In the genomic region with DNA sequence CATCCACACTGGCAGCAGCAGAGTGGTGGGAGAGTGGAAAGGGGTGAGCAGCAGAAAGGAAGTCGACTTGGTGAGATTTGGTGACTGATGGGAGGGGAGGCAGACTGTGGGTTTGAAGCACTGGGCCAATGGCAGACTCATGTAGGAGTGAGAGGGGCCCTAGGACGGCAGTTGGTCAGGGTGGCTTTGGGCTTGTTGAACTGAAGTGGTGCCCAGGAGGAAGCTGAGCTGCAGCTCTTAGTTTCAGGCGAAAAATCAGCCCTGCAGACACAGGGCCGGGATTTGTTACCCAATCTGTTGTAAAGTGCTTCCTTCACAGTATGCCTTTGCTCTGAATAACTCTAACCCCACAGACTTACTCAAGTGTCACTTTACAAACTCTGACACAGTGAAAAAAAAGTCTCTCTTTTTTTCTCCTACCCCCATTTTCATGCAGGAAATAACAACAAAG, we compare ENCODE assay signal across 16 cellular contexts.
DNase-seq lines count a peak whose midpoint lies in the region; ATAC-seq, FAIRE-seq and TF ChIP-seq lines count a peak whose summit lies in the region.
"Had no signal": no experiment of that assay in that cellular context is flagged by ENCODE, and none has a peak within 500 bp of the region (broad histone marks: within the 10 kb centered on the region; RNA-seq: fewer than 3 reads in every experiment).

No MANE protein-coding gene starts in this region.

- no peak overlapping the region for H3K4me3 Mint-ChIP-seq in activated CD8-positive, alpha-beta T cell treated with anti-CD3 and anti-CD28 coated beads, Interleukin-2, amount 10 ng/mL, durations not matched to agents 7 days and 5 days
- H3K4me3 Mint-ChIP-seq: activated naive CD4-positive, alpha-beta T cell treated with anti-CD3 and anti-CD28 coated beads for 36 hours; T-cell had no signal

- no peak for TF ChIP-seq RAD21 in A549 (conservative IDR thresholded peaks at IDR 0.05 in 1 of 2, IDR thresholded peaks at IDR 0.05 in 1 of 2)

- H3K27me3 Mint-ChIP-seq in activated CD8-positive, alpha-beta T cell treated with anti-CD3 and anti-CD28 coated beads, Interleukin-2, amount 10 ng/mL, durations not matched to agents 7 days and 5 days (ENCODE audit: low read depth): no peaks in the 10 kb centered on the region

- POLR2A ChIA-PET in A549 (lab: Yijun Ruan, JAX): no interaction called here
- POLR2A ChIA-PET in activated CD8-positive, alpha-beta T cell treated with anti-CD3 and anti-CD28 coated beads, Interleukin-2, amount 10 ng/mL, durations not matched to agents 7 days and 5 days (lab: Charles Lee): no interaction called here

- H3K4me1 Mint-ChIP-seq in activated CD8-positive, alpha-beta T cell treated with anti-CD3 and anti-CD28 coated beads, Interleukin-2, amount 10 ng/mL, durations not matched to agents 7 days and 5 days (ENCODE audit: low read depth): peaks cover 8% of the 10 kb centered on the region

- H3K36me3 Mint-ChIP-seq in activated CD8-positive, alpha-beta T cell treated with anti-CD3 and anti-CD28 coated beads, Interleukin-2, amount 10 ng/mL, durations not matched to agents 7 days and 5 days (ENCODE audit: low read depth): no peaks in the 10 kb centered on the region
- H3K36me3 Mint-ChIP-seq: T-cell had no signal

- H3K9me3 Mint-ChIP-seq in activated CD8-positive, alpha-beta T cell treated with anti-CD3 and anti-CD28 coated beads, Interleukin-2, amount 10 ng/mL, durations not matched to agents 7 days and 5 days (ENCODE audit: insufficient read depth): no peaks in the 10 kb centered on the region
- H3K9me3 Mint-ChIP-seq: activated naive CD4-positive, alpha-beta T cell treated with anti-CD3 and anti-CD28 coated beads for 36 hours; T-cell had no signal

- peak in 1 of 2 experiments; percentile 3 for DNase-seq in A549 (ENCODE audit: low read depth in 1 of 2, low spot score in 1 of 2)
- DNase-seq in amniotic epithelial cell (ENCODE audit: low read depth): peak; percentile 42
- DNase-seq in activated CD8-positive, alpha-beta T cell treated with anti-CD3 and anti-CD28 coated beads, Interleukin-2, amount 10 ng/mL, durations not matched to agents 7 days and 5 days: no peak
- no peak for DNase-seq in NCI-H345 (lab: John Stamatoyannopoulos, UW)
- DNase-seq in SHP77 (lab: John Stamatoyannopoulos, UW): no peak
- DNase-seq: activated naive CD4-positive, alpha-beta T cell treated with anti-CD3 and anti-CD28 coated beads for 36 hours; AML-193; heart right ventricle; MG63; NCI-H82; T-cell had no signal

- peak overlapping the region; percentile 74 to 89 for H3K27ac ChIP-seq in A549
- peak overlapping the region; percentile 13 for H3K27ac ChIP-seq in HUES48 (ENCODE audit: low read depth, low read length)
- H3K27ac ChIP-seq in mucosa of rectum (ENCODE audit: low read depth in 2 of 2, low read length in 2 of 2): peak overlapping the region; percentile 14 to 57
- H3K27ac ChIP-seq: heart right ventricle had no signal

- peak; percentile 58 to 59 for ATAC-seq in A549
- ATAC-seq in activated CD8-positive, alpha-beta T cell treated with anti-CD3 and anti-CD28 coated beads, Interleukin-2, amount 10 ng/mL, durations not matched to agents 7 days and 5 days: no peak
- no peak for ATAC-seq in HG02973 (IDR thresholded peaks at IDR 0.05; ENCODE audit: unreplicated experiment)
- ATAC-seq: T-cell had no signal

- peak overlapping the region; percentile 74 for H3K4me2 ChIP-seq in A549

- H3K27me3 ChIP-seq in HUES48 (ENCODE audit: control insufficient read depth, insufficient read depth, low read length) (no peaks in the 10 kb centered on the region), mucosa of rectum (ENCODE audit: control insufficient read depth in 2 of 2, insufficient read depth in 2 of 2, low read length in 2 of 2) (no peaks in the 10 kb centered on the region)
- H3K27me3 ChIP-seq: heart right ventricle, MG63 had no signal

- TF ChIP-seq CTCF in A549 (IDR thresholded peaks at IDR 0.05): no peak

- H3K9ac ChIP-seq in HUES48 (ENCODE audit: low read depth, low read length) (no peak overlapping the region), mucosa of rectum (ENCODE audit: low read depth in 1 of 2, low read length in 2 of 2) (no peak overlapping the region)

- 26% methylated on average over 3 of the region's 4 CpGs for WGBS in A549 (ENCODE audit: missing lambda C conversion rate)

- FAIRE-seq in A549 (lab: Jason Lieb, UNC): no peak
- FAIRE-seq: small intestine had no signal

- TF ChIP-seq POLR2A in A549 (IDR thresholded peaks at IDR 0.05; ENCODE audit: low read length): no peak

- H3K9me3 ChIP-seq in A549 (no peaks in the 10 kb centered on the region), HUES48 (ENCODE audit: control insufficient read depth, insufficient read depth, low read length) (no peaks in the 10 kb centered on the region), mucosa of rectum (ENCODE audit: control insufficient read depth in 2 of 2, low read length in 2 of 2) (no peaks in the 10 kb centered on the region)
- H3K9me3 ChIP-seq: HAP-1, heart right ventricle, MG63 had no signal

- no peak overlapping the region for H3K27ac Mint-ChIP-seq in activated CD8-positive, alpha-beta T cell treated with anti-CD3 and anti-CD28 coated beads, Interleukin-2, amount 10 ng/mL, durations not matched to agents 7 days and 5 days
- H3K27ac Mint-ChIP-seq: activated naive CD4-positive, alpha-beta T cell treated with anti-CD3 and anti-CD28 coated beads for 36 hours; T-cell had no signal

- peaks cover 40% of the 10 kb centered on the region for H3K4me1 ChIP-seq in A549
- H3K4me1 ChIP-seq in HUES48 (ENCODE audit: control insufficient read depth, insufficient read depth, low read length): peaks cover 23% of the 10 kb centered on the region
- H3K4me1 ChIP-seq in mucosa of rectum (ENCODE audit: control insufficient read depth in 2 of 2, insufficient read depth in 2 of 2, low read length in 2 of 2): peaks cover 8 to 9% of the 10 kb centered on the region in 2 donors
- H3K4me1 ChIP-seq: HAP-1 had no signal

- H3K36me3 ChIP-seq in HUES48 (ENCODE audit: control insufficient read depth, insufficient read depth, low read length) (no peaks in the 10 kb centered on the region), mucosa of rectum (ENCODE audit: control insufficient read depth in 2 of 2, insufficient read depth in 2 of 2, low read length in 2 of 2) (no peaks in the 10 kb centered on the region)
- H3K36me3 ChIP-seq: HAP-1, heart right ventricle, MG63 had no signal

- CTCF ChIA-PET in A549 (lab: Yijun Ruan, JAX): interaction anchor here (1.6 kb wide), 1 partner anchor 9 kb away, joined by 4 read pairs; no protein-coding TSS in a partner anchor
- CTCF ChIA-PET in activated CD8-positive, alpha-beta T cell treated with anti-CD3 and anti-CD28 coated beads, Interleukin-2, amount 10 ng/mL, durations not matched to agents 7 days and 5 days (lab: Charles Lee): no interaction called here

- H3K4me3 ChIP-seq in A549: no peak overlapping the region
- H3K4me3 ChIP-seq in HUES48 (ENCODE audit: low read depth, low read length): no peak overlapping the region
- H3K4me3 ChIP-seq in mucosa of rectum (ENCODE audit: low read length in 2 of 2): no peak overlapping the region
- H3K4me3 ChIP-seq: HAP-1, heart right ventricle, MG63 had no signal

- no peak for TF ChIP-seq EP300 in A549 (IDR thresholded peaks at IDR 0.05)

TF ChIP-seq in A549, 52 proteins besides CTCF, POLR2A, EP300 and RAD21:
- no peak for TF ChIP-seq ESRRA (IDR thresholded peaks at IDR 0.05; ENCODE audit: borderline replicate concordance, low read length)
- TF ChIP-seq, protein P1, sequence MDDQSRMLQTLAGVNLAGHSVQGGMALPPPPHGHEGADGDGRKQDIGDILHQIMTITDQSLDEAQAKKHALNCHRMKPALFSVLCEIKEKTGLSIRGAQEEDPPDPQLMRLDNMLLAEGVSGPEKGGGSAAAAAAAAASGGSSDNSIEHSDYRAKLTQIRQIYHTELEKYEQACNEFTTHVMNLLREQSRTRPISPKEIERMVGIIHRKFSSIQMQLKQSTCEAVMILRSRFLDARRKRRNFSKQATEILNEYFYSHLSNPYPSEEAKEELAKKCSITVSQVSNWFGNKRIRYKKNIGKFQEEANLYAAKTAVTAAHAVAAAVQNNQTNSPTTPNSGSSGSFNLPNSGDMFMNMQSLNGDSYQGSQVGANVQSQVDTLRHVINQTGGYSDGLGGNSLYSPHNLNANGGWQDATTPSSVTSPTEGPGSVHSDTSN (IDR thresholded peaks at IDR 0.05): no peak
- TF ChIP-seq, protein P2, sequence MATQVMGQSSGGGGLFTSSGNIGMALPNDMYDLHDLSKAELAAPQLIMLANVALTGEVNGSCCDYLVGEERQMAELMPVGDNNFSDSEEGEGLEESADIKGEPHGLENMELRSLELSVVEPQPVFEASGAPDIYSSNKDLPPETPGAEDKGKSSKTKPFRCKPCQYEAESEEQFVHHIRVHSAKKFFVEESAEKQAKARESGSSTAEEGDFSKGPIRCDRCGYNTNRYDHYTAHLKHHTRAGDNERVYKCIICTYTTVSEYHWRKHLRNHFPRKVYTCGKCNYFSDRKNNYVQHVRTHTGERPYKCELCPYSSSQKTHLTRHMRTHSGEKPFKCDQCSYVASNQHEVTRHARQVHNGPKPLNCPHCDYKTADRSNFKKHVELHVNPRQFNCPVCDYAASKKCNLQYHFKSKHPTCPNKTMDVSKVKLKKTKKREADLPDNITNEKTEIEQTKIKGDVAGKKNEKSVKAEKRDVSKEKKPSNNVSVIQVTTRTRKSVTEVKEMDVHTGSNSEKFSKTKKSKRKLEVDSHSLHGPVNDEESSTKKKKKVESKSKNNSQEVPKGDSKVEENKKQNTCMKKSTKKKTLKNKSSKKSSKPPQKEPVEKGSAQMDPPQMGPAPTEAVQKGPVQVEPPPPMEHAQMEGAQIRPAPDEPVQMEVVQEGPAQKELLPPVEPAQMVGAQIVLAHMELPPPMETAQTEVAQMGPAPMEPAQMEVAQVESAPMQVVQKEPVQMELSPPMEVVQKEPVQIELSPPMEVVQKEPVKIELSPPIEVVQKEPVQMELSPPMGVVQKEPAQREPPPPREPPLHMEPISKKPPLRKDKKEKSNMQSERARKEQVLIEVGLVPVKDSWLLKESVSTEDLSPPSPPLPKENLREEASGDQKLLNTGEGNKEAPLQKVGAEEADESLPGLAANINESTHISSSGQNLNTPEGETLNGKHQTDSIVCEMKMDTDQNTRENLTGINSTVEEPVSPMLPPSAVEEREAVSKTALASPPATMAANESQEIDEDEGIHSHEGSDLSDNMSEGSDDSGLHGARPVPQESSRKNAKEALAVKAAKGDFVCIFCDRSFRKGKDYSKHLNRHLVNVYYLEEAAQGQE (IDR thresholded peaks at IDR 0.05): no peak
- no peak for TF ChIP-seq HOXA7 (CRISPR knock-in tag; IDR thresholded peaks at IDR 0.05)
- TF ChIP-seq TP53 (CRISPR knock-in tag; IDR thresholded peaks at IDR 0.05): no peak
- TF ChIP-seq CHD4 (IDR thresholded peaks at IDR 0.05; ENCODE audit: borderline replicate concordance): no peak
- no peak for TF ChIP-seq GATA3 (IDR thresholded peaks at IDR 0.05; ENCODE audit: borderline replicate concordance)
- no peak for TF ChIP-seq POLR2AphosphoS2 (conservative IDR thresholded peaks at IDR 0.05; ENCODE audit: low read length)
- TF ChIP-seq CBX8 (IDR thresholded peaks at IDR 0.05): no peak
- TF ChIP-seq RARB (CRISPR knock-in tag; IDR thresholded peaks at IDR 0.05): no peak
- no peak for TF ChIP-seq MYC (IDR thresholded peaks at IDR 0.05; ENCODE audit: borderline replicate concordance, low read length)
- TF ChIP-seq TFCP2L1 (CRISPR knock-in tag; IDR thresholded peaks at IDR 0.05): no peak

Comparison
In these comparisons a context has a peak if more than half of its experiments do, and no peak if none do; other contexts are left out.
1. ATAC-seq: peak in A549 (2 of 2); none in activated CD8-positive, alpha-beta T cell treated with anti-CD3 and anti-CD28 coated beads, Interleukin-2, amount 10 ng/mL, durations not matched to agents 7 days and 5 days (single experiment) and HG02973 (single experiment).
2. H3K27ac ChIP-seq: peak in every context shown above with its lines; median percentile 82 in A549; 36 in mucosa of rectum; 13 in HUES48.